ENCODE assay signal across 8 cellular contexts in the genomic region with DNA sequence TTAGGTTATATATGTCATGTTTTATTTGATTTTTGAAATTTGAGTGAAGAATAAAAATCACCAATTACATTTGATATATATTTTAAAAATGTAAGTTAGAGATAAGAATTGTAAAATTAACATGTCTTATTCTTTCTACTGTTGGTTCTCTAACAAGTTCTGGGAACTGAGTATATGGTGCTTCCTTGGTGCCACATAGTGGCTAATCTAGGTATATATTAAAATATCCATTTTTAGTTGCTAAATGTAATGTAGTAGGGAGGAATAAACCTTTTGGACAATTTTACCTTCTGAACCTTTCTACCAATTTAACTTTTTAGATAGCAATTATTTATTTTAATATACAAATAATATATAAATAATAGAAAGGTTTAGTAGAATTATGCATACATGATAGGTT. TPM values are rescaled to one million over a fixed set of nuclear protein-coding genes. Genes with fewer than 3 reads are reported as not detected.
DNase-seq lines count a peak whose midpoint lies in the region; ATAC-seq and TF ChIP-seq lines count a peak whose summit lies in the region.

No MANE protein-coding gene starts in this region.

- peak; percentile 81 for TF ChIP-seq CTCF in 22Rv1 (IDR thresholded peaks at IDR 0.05)
- peak; percentile 22 for TF ChIP-seq CTCF in coronary artery (IDR thresholded peaks at IDR 0.05)
- peak; percentile 71 for TF ChIP-seq CTCF in neural crest cell (conservative IDR thresholded peaks at IDR 0.05)
- TF ChIP-seq CTCF in Calu3 (IDR thresholded peaks at IDR 0.05; ENCODE audit: unreplicated experiment), result no peak

- TF ChIP-seq POLR2A in GM18505 (IDR thresholded peaks at IDR 0.05; ENCODE audit: borderline replicate concordance, extremely low read depth, insufficient read depth, insufficient read length), result no peak

- H3K27ac Mint-ChIP-seq in neural crest cell (ENCODE audit: unreplicated experiment) (no peak overlapping the region), Calu3 (ENCODE audit: unreplicated experiment) (no peak overlapping the region)

- H3K4me3 ChIP-seq in coronary artery, result no peak overlapping the region

- no peak overlapping the region for H3K27ac ChIP-seq in 22Rv1
- no peak overlapping the region for H3K27ac ChIP-seq in coronary artery

- DNase-seq in NCI-H345 treated with DMSO at 0.1 percent for 48 hours (lab: John Stamatoyannopoulos, UW; ENCODE audit: unreplicated experiment) (peak; percentile 18), coronary artery (ENCODE audit: low spot score) (no peak), neural crest cell (ENCODE audit: low read depth, low spot score) (no peak), Calu3 (no peak)
- DNase-seq in effector CD8-positive, alpha-beta T cell (lab: John Stamatoyannopoulos, UW), result no peak

- no peaks in the 10 kb centered on the region for H3K36me3 Mint-ChIP-seq in neural crest cell (ENCODE audit: low read depth)
- H3K36me3 Mint-ChIP-seq in Calu3 (ENCODE audit: insufficient read depth, unreplicated experiment), result no peaks in the 10 kb centered on the region

- ATAC-seq in GM18505 (IDR thresholded peaks at IDR 0.05; ENCODE audit: unreplicated experiment), result peak; percentile 85
- peak; percentile 82 for ATAC-seq in HG02884 (IDR thresholded peaks at IDR 0.05; ENCODE audit: unreplicated experiment)

- peaks cover under 1% of the 10 kb centered on the region for H3K27me3 Mint-ChIP-seq in neural crest cell (ENCODE audit: low read depth)
- H3K27me3 Mint-ChIP-seq in Calu3 (ENCODE audit: unreplicated experiment), result no peaks in the 10 kb centered on the region

- CTCF ChIA-PET in Calu3 (lab: Charles Lee), result no interaction called here

- no TSS peak for BruUV-seq in Calu3 (replicated peaks; lab: Mats Ljungman, UMichigan)

- H3K9me3 Mint-ChIP-seq in neural crest cell (no peaks in the 10 kb centered on the region), Calu3 (ENCODE audit: low read depth, unreplicated experiment) (no peaks in the 10 kb centered on the region)

- H3K4me1 Mint-ChIP-seq in neural crest cell (no peaks in the 10 kb centered on the region), Calu3 (ENCODE audit: low read depth, unreplicated experiment) (no peaks in the 10 kb centered on the region)

- intact Hi-C loops in Calu3 (cut with micrococcal nuclease; ENCODE audit: unreplicated experiment), result loop anchor here (1.0 kb wide), 1 partner anchor 110 kb away; no protein-coding TSS in a partner anchor

- H3K4me3 Mint-ChIP-seq in neural crest cell (no peak overlapping the region), Calu3 (ENCODE audit: low read depth, unreplicated experiment) (no peak overlapping the region)

RNA-seq across cellular contexts. Expression of gene CFAP69, which starts 17.5 kb away (rescaled TPM):
- total RNA-seq in neural crest cell (2.5 TPM in 2 replicates), Calu3 (2022) (3.4 and 4.6 TPM in 2 replicates)

RNA-seq across cellular contexts. Expression of gene STEAP2, which starts 50.9 kb away (rescaled TPM):
- total RNA-seq in neural crest cell (1.1 and 1.6 TPM in 2 replicates), Calu3 (2022) (38.5 and 38.7 TPM in 2 replicates)

RNA-seq across cellular contexts. Expression of gene FAM237B, which starts 58.7 kb away (rescaled TPM):
- total RNA-seq in neural crest cell (not detected in 2 replicates), Calu3 (2022) (not detected in 2 replicates)

Comparison
In these comparisons a context has a peak if more than half of its experiments do, and no peak if none do; other contexts are left out.
1. RNA of gene STEAP2, which starts 50.9 kb away (total RNA-seq): 38.5 to 38.7 TPM in Calu3; 1.1 to 1.6 TPM in neural crest cell; every median in the first group is over 10 times any median in the second.